Comparison of ENCODE assay signal across 9 cellular contexts in the genomic region with DNA sequence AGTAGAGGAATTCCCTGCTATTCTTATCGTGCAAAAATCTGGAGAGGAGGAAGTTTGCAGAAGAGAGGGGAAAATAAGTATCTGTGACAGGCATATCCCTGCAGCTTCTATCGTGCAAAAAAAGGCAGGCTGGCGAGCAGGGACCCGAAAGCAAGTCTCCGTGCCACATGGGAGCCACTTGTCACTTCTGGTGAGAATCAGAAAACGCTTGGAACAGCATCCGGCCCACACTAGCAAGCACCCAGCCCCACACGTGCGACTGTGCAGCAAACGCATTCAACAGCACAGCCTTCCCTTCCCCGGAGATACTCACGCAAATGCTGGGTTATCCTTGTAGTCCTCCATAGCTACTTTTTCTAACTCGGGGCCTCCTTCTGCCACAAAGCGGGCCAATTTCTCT. TPM values are rescaled to one million over a fixed set of nuclear protein-coding genes. Genes with fewer than 3 reads are reported as not detected.
"Had no signal": no experiment of that assay in that cellular context is flagged by ENCODE, and none has a peak within 500 bp of the region (broad histone marks: within the 10 kb centered on the region; RNA-seq: fewer than 3 reads in every experiment).

No MANE protein-coding gene starts in this region.

- H3K4me3 Mint-ChIP-seq: H9, IgD-negative memory B cell had no signal

- H3K4me3 ChIP-seq: GM23248 had no signal

- H3K27ac ChIP-seq: GM23248, HL-60 had no signal

- H3K27me3 Mint-ChIP-seq: IgD-negative memory B cell had no signal

- H2AFZ ChIP-seq: GM23248 had no signal

- DNase-seq: GM23248, GOT3, H9, HCEC 1CT, KBM-7 had no signal

- H3K4me1 Mint-ChIP-seq: H9 had no signal

- ATAC-seq: HepG2 had no signal

- H3K36me3 Mint-ChIP-seq: IgD-negative memory B cell had no signal

- H3K9me3 Mint-ChIP-seq: H9, IgD-negative memory B cell had no signal

- H3K27ac Mint-ChIP-seq: IgD-negative memory B cell had no signal

RNA-seq across cellular contexts. Expression of a gene that starts 30.3 kb away (rescaled TPM):
- total RNA-seq: H4 had no signal
